9 cellular contexts compared by ENCODE assay signal in genomic region chr2:68829764-68830163, GRCh38. TPM values are rescaled to one million over a fixed set of nuclear protein-coding genes. Genes with fewer than 3 reads are reported as not detected.
DNase-seq lines count a peak whose midpoint lies in the region; ATAC-seq and TF ChIP-seq lines count a peak whose summit lies in the region.
"Had no signal": no experiment of that assay in that cellular context is flagged by ENCODE, and none has a peak within 500 bp of the region (broad histone marks: within the 10 kb centered on the region; RNA-seq: fewer than 3 reads in every experiment).

No MANE protein-coding gene starts in this region.

- H3K36me3 Mint-ChIP-seq in HFFc6 (ENCODE audit: low read depth): no peaks in the 10 kb centered on the region
- H3K36me3 Mint-ChIP-seq in T-helper 2 cell treated with Interferon-gamma antibody and Interleukin-4, amounts not matched to agents 5 μg/mL and 100 μg/mL, for 36 hours (ENCODE audit: low read depth): peaks cover 42% of the 10 kb centered on the region
- peaks cover 45% of the 10 kb centered on the region for H3K36me3 Mint-ChIP-seq in stimulated activated effector memory CD8-positive, alpha-beta T cell treated with anti-CD3 and anti-CD28 coated beads, Interleukin-12 subunit alpha, Interleukin-12 subunit beta, amount 100 ng/mL, for 72 hours
- H3K36me3 Mint-ChIP-seq in nephron progenitor cell (ENCODE audit: low read depth): peaks cover 5% of the 10 kb centered on the region

- DNase-seq in HFFc6 (no peak), nephron progenitor cell (no peak), NOMO-1 (lab: John Stamatoyannopoulos, UW; ENCODE audit: unreplicated experiment in 2 of 2) (no peak), NCI-H1694 treated with DMSO at 0.1 percent for 48 hours (lab: John Stamatoyannopoulos, UW) (no peak)
- no peak for DNase-seq in T-helper 2 cell treated with Interferon-gamma antibody and Interleukin-4, amounts not matched to agents 5 μg/mL and 100 μg/mL, for 36 hours (ENCODE audit: low spot score)
- no peak for DNase-seq in stimulated activated effector memory CD8-positive, alpha-beta T cell treated with anti-CD3 and anti-CD28 coated beads, Interleukin-12 subunit alpha, Interleukin-12 subunit beta, amount 100 ng/mL, for 72 hours (ENCODE audit: low spot score in 2 of 2)
- DNase-seq: cerebellar nuclear complex had no signal

- WGBS in gastroesophageal sphincter (ENCODE audit: low coverage in 1 of 2), 2 donors: 25 to 47% methylated on average over 1 to 2 of the region's 2 CpGs

- H3K4me3 Mint-ChIP-seq in HFFc6: peak overlapping the region; percentile 73
- peak overlapping the region; percentile 74 for H3K4me3 Mint-ChIP-seq in T-helper 2 cell treated with Interferon-gamma antibody and Interleukin-4, amounts not matched to agents 5 μg/mL and 100 μg/mL, for 36 hours
- peak overlapping the region; percentile 67 for H3K4me3 Mint-ChIP-seq in stimulated activated effector memory CD8-positive, alpha-beta T cell treated with anti-CD3 and anti-CD28 coated beads, Interleukin-12 subunit alpha, Interleukin-12 subunit beta, amount 100 ng/mL, for 72 hours
- H3K4me3 Mint-ChIP-seq in nephron progenitor cell: no peak overlapping the region

- TF ChIP-seq EP300 in gastroesophageal sphincter (IDR thresholded peaks at IDR 0.05): no peak

- H3K27ac ChIP-seq in gastroesophageal sphincter: peak overlapping the region; percentile 6 to 80 (median 74)

- no peak for TF ChIP-seq POLR2A in gastroesophageal sphincter (IDR thresholded peaks at IDR 0.05)

- H3K27me3 Mint-ChIP-seq in HFFc6 (ENCODE audit: insufficient read depth) (peaks cover 3% of the 10 kb centered on the region; the same call in 1 of the 2 replicates), nephron progenitor cell (ENCODE audit: low read depth, poor library complexity) (peaks cover 7% of the 10 kb centered on the region)
- no peaks in the 10 kb centered on the region for H3K27me3 Mint-ChIP-seq in T-helper 2 cell treated with Interferon-gamma antibody and Interleukin-4, amounts not matched to agents 5 μg/mL and 100 μg/mL, for 36 hours (ENCODE audit: low read depth)

- peaks cover 0 to 54% (median 25%) of the 10 kb centered on the region in 3 donors for H3K4me1 ChIP-seq in gastroesophageal sphincter

- H3K9me3 ChIP-seq in gastroesophageal sphincter: no peaks in the 10 kb centered on the region

- H3K27ac Mint-ChIP-seq in HFFc6 (peak overlapping the region; percentile 70), nephron progenitor cell (no peak overlapping the region)
- peak overlapping the region; percentile 79 for H3K27ac Mint-ChIP-seq in T-helper 2 cell treated with Interferon-gamma antibody and Interleukin-4, amounts not matched to agents 5 μg/mL and 100 μg/mL, for 36 hours
- peak overlapping the region; percentile 92 for H3K27ac Mint-ChIP-seq in stimulated activated effector memory CD8-positive, alpha-beta T cell treated with anti-CD3 and anti-CD28 coated beads, Interleukin-12 subunit alpha, Interleukin-12 subunit beta, amount 100 ng/mL, for 72 hours

- no peaks in the 10 kb centered on the region for H3K27me3 ChIP-seq in gastroesophageal sphincter

- TF ChIP-seq CTCF in HFFc6 (IDR thresholded peaks at IDR 0.05) (no peak), gastroesophageal sphincter (IDR thresholded peaks at IDR 0.05) (no peak), nephron progenitor cell (IDR thresholded peaks at IDR 0.05) (no peak)

- H3K36me3 ChIP-seq in gastroesophageal sphincter: no peaks in the 10 kb centered on the region

- ATAC-seq in gastroesophageal sphincter: no peak
- ATAC-seq in stimulated activated effector memory CD8-positive, alpha-beta T cell treated with anti-CD3 and anti-CD28 coated beads, Interleukin-12 subunit alpha, Interleukin-12 subunit beta, amount 100 ng/mL, for 72 hours: peak; percentile 46
- ATAC-seq in GM19395 (IDR thresholded peaks at IDR 0.05; ENCODE audit: unreplicated experiment): no peak

- H3K4me1 Mint-ChIP-seq in HFFc6 (ENCODE audit: low read depth) (peaks cover 71% of the 10 kb centered on the region), nephron progenitor cell (peaks cover 16% of the 10 kb centered on the region)
- peaks cover 67% of the 10 kb centered on the region for H3K4me1 Mint-ChIP-seq in T-helper 2 cell treated with Interferon-gamma antibody and Interleukin-4, amounts not matched to agents 5 μg/mL and 100 μg/mL, for 36 hours (ENCODE audit: low read depth)
- H3K4me1 Mint-ChIP-seq in stimulated activated effector memory CD8-positive, alpha-beta T cell treated with anti-CD3 and anti-CD28 coated beads, Interleukin-12 subunit alpha, Interleukin-12 subunit beta, amount 100 ng/mL, for 72 hours: peaks cover 72% of the 10 kb centered on the region

- no peaks in the 10 kb centered on the region for H3K9me3 Mint-ChIP-seq in HFFc6
- H3K9me3 Mint-ChIP-seq in T-helper 2 cell treated with Interferon-gamma antibody and Interleukin-4, amounts not matched to agents 5 μg/mL and 100 μg/mL, for 36 hours: no peaks in the 10 kb centered on the region
- no peaks in the 10 kb centered on the region for H3K9me3 Mint-ChIP-seq in stimulated activated effector memory CD8-positive, alpha-beta T cell treated with anti-CD3 and anti-CD28 coated beads, Interleukin-12 subunit alpha, Interleukin-12 subunit beta, amount 100 ng/mL, for 72 hours
- H3K9me3 Mint-ChIP-seq in nephron progenitor cell: no peaks in the 10 kb centered on the region

- H3K4me3 ChIP-seq in gastroesophageal sphincter: no peak overlapping the region

RNA-seq across cellular contexts. Expression of gene BMP10, which starts 41.4 kb away (rescaled TPM):
- not detected for total RNA-seq in HFFc6 (2021; fragmentation: NEBNext Ultra II Directional; extraction: Animal tissue kit (Norgen Biotek cat#: 25700))
- total RNA-seq in gastroesophageal sphincter: under 1 TPM in 1 of 4 donors, not detected in 3; 0.19 TPM
